ENCODE assay signal across 8 cellular contexts in the genomic region with DNA sequence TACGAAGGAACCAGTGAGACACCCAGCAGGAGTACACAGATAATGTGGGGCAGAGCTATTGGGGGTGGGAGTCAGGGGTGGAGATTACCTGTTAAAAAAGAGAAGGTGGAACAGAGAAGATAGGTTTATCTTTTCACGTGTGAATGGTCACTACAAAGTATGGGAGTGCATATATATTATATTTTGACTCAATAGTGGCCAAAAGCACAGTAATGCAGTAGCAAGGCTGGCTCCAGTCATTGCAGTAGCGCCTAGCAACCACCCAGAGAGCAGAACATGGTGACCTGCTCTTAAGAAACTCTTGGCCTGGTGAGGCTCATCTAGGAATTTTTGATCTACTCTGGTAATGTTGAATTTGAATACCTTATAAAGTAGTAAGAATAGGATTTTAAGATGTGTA. TPM values are rescaled to one million over a fixed set of nuclear protein-coding genes. Genes with fewer than 3 reads are reported as not detected.
A peak's percentile ranks its signal among the peaks of the same experiment; 100 is the strongest.
DNase-seq lines count a peak whose midpoint lies in the region; ATAC-seq and TF ChIP-seq lines count a peak whose summit lies in the region.

No MANE protein-coding gene starts in this region.

- H3K9ac ChIP-seq in trophoblast cell (ENCODE audit: low read length): no peak overlapping the region

- H2BK120ac ChIP-seq in trophoblast cell (ENCODE audit: insufficient read depth, low read length, poor library complexity): no peak overlapping the region

- no peak overlapping the region for H2AK5ac ChIP-seq in trophoblast cell (ENCODE audit: low read length)

- no peak overlapping the region for H4K8ac ChIP-seq in trophoblast cell (ENCODE audit: low read depth, low read length)

- H2BK5ac ChIP-seq in trophoblast cell (ENCODE audit: low read depth, low read length, poor library complexity): no peak overlapping the region

- no peak overlapping the region for H3K18ac ChIP-seq in trophoblast cell (ENCODE audit: low read length)

- no peak overlapping the region for H3K23ac ChIP-seq in trophoblast cell (ENCODE audit: low read length)

- peaks cover 9% of the 10 kb centered on the region for H3K79me1 ChIP-seq in trophoblast cell (ENCODE audit: low read length)

- no peak overlapping the region for H3K14ac ChIP-seq in trophoblast cell (ENCODE audit: low read length)

- H4K91ac ChIP-seq in trophoblast cell (ENCODE audit: low read depth, low read length): no peak overlapping the region

- DNase-seq in NCI-H748 (lab: John Stamatoyannopoulos, UW; ENCODE audit: unreplicated experiment): peak; percentile 38
- DNase-seq in NCI-H748 treated with DMSO at 0.1 percent for 48 hours (lab: John Stamatoyannopoulos, UW): no peak
- no peak for DNase-seq in Panc1 (ENCODE audit: low read depth, low spot score)
- no peak for DNase-seq in epithelial cell of proximal tubule (ENCODE audit: low read depth)
- DNase-seq in trophoblast cell: peak in 1 of 2 donors; percentile 3

- H3K4me1 ChIP-seq in Panc1 (ENCODE audit: control insufficient read depth, insufficient read depth, low read length) (peaks cover 4% of the 10 kb centered on the region; the same call in 1 of the 2 replicates), trophoblast cell (ENCODE audit: control insufficient read depth in 1 of 2, insufficient read depth in 2 of 2, low read length in 2 of 2) (no peaks in the 10 kb centered on the region)

- WGBS in trophoblast cell (ENCODE audit: extremely low coverage, insufficient coverage, insufficient read length): no CpG with 5 or more reads among the region's 3 CpGs

- H3K4me3 ChIP-seq in Panc1 (ENCODE audit: low read depth in 2 of 2, low read length in 2 of 2) (peak overlapping the region; percentile 70 to 72), epithelial cell of proximal tubule (ENCODE audit: low read depth, low read length) (peak overlapping the region; percentile 79), trophoblast cell (ENCODE audit: low read depth, low read length) (no peak overlapping the region)

- H4K12ac ChIP-seq in trophoblast cell (ENCODE audit: low read depth, low read length): no peak overlapping the region

- no peak overlapping the region for H2BK12ac ChIP-seq in trophoblast cell (ENCODE audit: low read length)

- peak overlapping the region; percentile 64 for H3K4me2 ChIP-seq in trophoblast cell (ENCODE audit: low read length)

- no peak for ATAC-seq in Panc1
- no peak for ATAC-seq in HG02938 (IDR thresholded peaks at IDR 0.05; ENCODE audit: unreplicated experiment)
- no peak for ATAC-seq in HG02588 (IDR thresholded peaks at IDR 0.05; ENCODE audit: unreplicated experiment)
- ATAC-seq in GM21360 (IDR thresholded peaks at IDR 0.05; ENCODE audit: unreplicated experiment): no peak

- BruUV-seq in Panc1 (replicated peaks; lab: Mats Ljungman, UMichigan): no TSS peak

- CTCF ChIA-PET in Panc1 (lab: Charles Lee): no interaction called here

- peak overlapping the region; percentile 95 for H3K27ac ChIP-seq in Panc1 (ENCODE audit: low read length)
- H3K27ac ChIP-seq in trophoblast cell (ENCODE audit: low read depth, low read length): no peak overlapping the region

- peaks cover 3% of the 10 kb centered on the region for H3K36me3 ChIP-seq in Panc1 (ENCODE audit: control insufficient read depth, insufficient read depth, low read length)
- peaks cover 0 to 1% of the 10 kb centered on the region in 2 experiments for H3K36me3 ChIP-seq in trophoblast cell (ENCODE audit: control insufficient read depth in 1 of 2, insufficient read depth in 2 of 2, low read length in 2 of 2)

- H3K9me3 ChIP-seq in Panc1 (ENCODE audit: control insufficient read depth, insufficient read depth, low read depth, low read length) (peaks cover 4% of the 10 kb centered on the region; the same call in 1 of the 2 replicates), trophoblast cell (ENCODE audit: insufficient read depth, low read depth, low read length) (no peaks in the 10 kb centered on the region)

- TF ChIP-seq CTCF in Panc1 (IDR thresholded peaks at IDR 0.05): no peak
- no peak for TF ChIP-seq CTCF in epithelial cell of proximal tubule (conservative IDR thresholded peaks at IDR 0.05; ENCODE audit: low read depth, low read length)

- in situ Hi-C loops in Panc1 (cut with HindIII; ENCODE audit: low pct_unique_long_range_greater_than_20kb, low sequenced_read_pairs): no loop called here

- intact Hi-C loops in Panc1 (cut with micrococcal nuclease; ENCODE audit: unreplicated experiment): loop anchor here (5.0 kb wide), 1 partner anchor 195 kb away; no protein-coding TSS in a partner anchor

- peaks cover 9% of the 10 kb centered on the region for H3K79me2 ChIP-seq in trophoblast cell (ENCODE audit: control insufficient read depth, insufficient read depth, low read length, poor library complexity)

- H3K27me3 ChIP-seq in Panc1 (ENCODE audit: control insufficient read depth, insufficient read depth, low read length) (peaks cover 4% of the 10 kb centered on the region), trophoblast cell (ENCODE audit: insufficient read depth, low read length) (no peaks in the 10 kb centered on the region)

- H2AFZ ChIP-seq in trophoblast cell (ENCODE audit: insufficient read depth, low read length, poor library complexity): no peak overlapping the region

- POLR2A ChIA-PET in Panc1 (lab: Charles Lee): interaction anchor here (0.7 kb wide), 1 partner anchor 32 kb away, joined by 8 read pairs; no protein-coding TSS in a partner anchor

- H3K4ac ChIP-seq in trophoblast cell (ENCODE audit: low read depth, low read length): no peak overlapping the region

RNA-seq across cellular contexts. Expression of gene IMPACT, which starts 1.0 kb away (rescaled TPM):
- total RNA-seq in Panc1 (2021; ENCODE audit: unreplicated experiment) (36.2 TPM), epithelial cell of proximal tubule (15.5 and 20.0 TPM in 2 replicates)
- 34.5 TPM for polyA plus RNA-seq in Panc1 (2012; ENCODE audit: insufficient read length)
- polyA plus RNA-seq in trophoblast cell (2013): 18.7 and 21.6 TPM in 2 replicates

RNA-seq across cellular contexts. Expression of gene OSBPL1A, which starts 29.9 kb away (rescaled TPM):
- 50.5 TPM for total RNA-seq in Panc1 (2021; ENCODE audit: unreplicated experiment)
- polyA plus RNA-seq in Panc1 (2012; ENCODE audit: insufficient read length): 43.2 TPM
- 20.8 and 24.7 TPM in 2 replicates for total RNA-seq in epithelial cell of proximal tubule
- polyA plus RNA-seq in trophoblast cell (2013): 31.6 and 33.4 TPM in 2 replicates

RNA-seq across cellular contexts. Expression of gene HRH4, which starts 33.0 kb away (rescaled TPM):
- total RNA-seq in Panc1 (2021; ENCODE audit: unreplicated experiment): not detected
- polyA plus RNA-seq in Panc1 (2012; ENCODE audit: insufficient read length): not detected
- total RNA-seq in epithelial cell of proximal tubule: 0.12 TPM in 1 of 2 replicates, not detected in the other
- 0.04 TPM in 1 of 2 replicates, not detected in the other for polyA plus RNA-seq in trophoblast cell (2013)
